2 cellular contexts compared by ENCODE assay signal in the genomic region with DNA sequence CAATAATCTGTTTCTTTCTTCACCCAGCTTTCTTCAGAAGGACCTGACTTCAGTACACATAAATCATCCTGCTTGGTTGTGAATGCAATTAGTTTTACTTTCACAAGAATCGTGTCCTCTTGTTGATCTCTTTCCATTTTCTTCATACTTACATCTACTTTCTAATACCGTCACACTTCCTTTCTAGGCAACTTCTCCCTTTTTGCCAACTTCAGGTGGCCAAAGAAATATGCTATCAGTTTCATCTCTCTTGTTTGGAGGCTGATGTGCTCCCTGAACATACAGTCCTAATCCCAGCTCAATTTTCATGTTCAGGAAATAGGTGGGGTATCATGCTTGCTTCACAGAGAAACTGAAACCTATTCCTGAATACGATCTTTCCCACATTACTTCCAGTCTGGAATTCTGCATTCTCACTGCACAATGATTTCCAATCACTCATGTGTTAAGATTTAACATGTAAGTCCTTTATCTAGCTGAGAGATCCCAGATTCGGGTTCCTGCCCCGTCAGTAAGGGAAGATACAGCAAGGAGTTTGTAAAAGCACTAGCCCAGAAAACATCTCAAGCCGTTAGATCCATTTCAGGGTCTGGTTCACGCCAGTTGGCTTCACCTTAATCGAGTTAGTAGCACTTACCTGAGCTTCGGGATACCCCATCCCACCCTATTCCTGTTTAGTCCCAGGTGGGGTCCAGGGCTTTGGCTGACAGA.
TF ChIP-seq lines count a peak whose summit lies in the region.

No MANE protein-coding gene starts in this region.

TF ChIP-seq in H1, 55 proteins besides CTCF, POLR2A, EP300 and RAD21:
- TF ChIP-seq GTF2F1 (IDR thresholded peaks at IDR 0.05; ENCODE audit: borderline replicate concordance, low read depth, low read length) (no peak), MAX (IDR thresholded peaks at IDR 0.05) (no peak), ASH2L (IDR thresholded peaks at IDR 0.05; ENCODE audit: low read length) (no peak), CTBP2 (IDR thresholded peaks at IDR 0.05; ENCODE audit: borderline replicate concordance, insufficient read depth, insufficient read length, low read length) (no peak), NANOG (IDR thresholded peaks at IDR 0.05; ENCODE audit: insufficient read depth, low read depth, low read length, poor library complexity, severe bottlenecking) (no peak), HDAC6 (IDR thresholded peaks at IDR 0.05; ENCODE audit: low read depth, low read length) (no peak), BRCA1 (IDR thresholded peaks at IDR 0.05; ENCODE audit: low read depth, low read length) (no peak), MAFK (IDR thresholded peaks at IDR 0.05; ENCODE audit: low read depth, low read length) (no peak), HDAC2 (IDR thresholded peaks at IDR 0.05; ENCODE audit: borderline replicate concordance in 1 of 2, low read depth in 2 of 2, low read length in 2 of 2) (no peak), JUND (IDR thresholded peaks at IDR 0.05; ENCODE audit: low read length) (no peak), SUZ12 (IDR thresholded peaks at IDR 0.05; ENCODE audit: low read length) (no peak), CHD2 (IDR thresholded peaks at IDR 0.05; ENCODE audit: low read length) (no peak)
TF ChIP-seq in H1: peak in this region for 0.

TF ChIP-seq in neural cell, 6 proteins besides CTCF, POLR2A, EP300 and RAD21:
- TF ChIP-seq REST (IDR thresholded peaks at IDR 0.05; ENCODE audit: borderline replicate concordance): no peak
